Comparison of ENCODE assay signal across 9 cellular contexts in the genomic region with DNA sequence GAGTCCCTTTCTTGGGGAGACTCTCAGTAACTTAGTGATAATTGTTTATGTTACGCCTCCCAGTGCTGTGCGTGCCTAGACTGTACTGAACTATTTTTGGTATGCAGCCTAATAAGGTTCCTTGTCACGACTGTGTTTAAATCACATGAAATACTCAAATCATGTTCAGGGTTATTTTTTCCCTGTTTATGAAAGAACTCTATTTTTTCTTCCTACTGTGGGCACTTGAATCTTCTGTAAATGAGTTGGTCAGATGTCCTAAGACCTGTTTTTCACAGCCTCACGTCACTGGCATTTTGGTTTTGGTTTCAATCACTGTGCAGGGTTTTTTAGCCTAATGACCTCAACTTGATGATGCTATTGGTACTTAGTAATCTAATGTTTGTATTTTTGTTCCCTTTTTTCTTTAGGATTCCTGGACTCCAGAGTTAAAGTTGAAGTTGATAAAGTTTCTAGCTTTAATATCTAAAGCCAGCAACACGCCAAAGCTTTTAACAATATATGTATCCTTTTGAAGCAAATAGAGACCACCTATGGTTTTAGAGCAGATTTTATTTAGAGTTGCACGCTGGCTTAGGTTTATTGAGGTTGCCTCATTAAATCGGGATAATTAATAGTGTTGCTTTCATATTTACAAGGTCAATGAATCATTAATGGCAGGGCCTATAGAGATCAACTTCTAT. TPM values are rescaled to one million over a fixed set of nuclear protein-coding genes. Genes with fewer than 3 reads are reported as not detected.
A peak's percentile ranks its signal among the peaks of the same experiment; 100 is the strongest.
DNase-seq lines count a peak whose midpoint lies in the region; ATAC-seq and TF ChIP-seq lines count a peak whose summit lies in the region.
"Had no signal": no experiment of that assay in that cellular context is flagged by ENCODE, and none has a peak within 500 bp of the region (broad histone marks: within the 10 kb centered on the region; RNA-seq: fewer than 3 reads in every experiment).

No MANE protein-coding gene starts in this region.

- peak overlapping the region; percentile 55 for H3K27ac ChIP-seq in duodenal mucosa (ENCODE audit: low read depth, low read length)
- peak overlapping the region; percentile 81 to 88 for H3K27ac ChIP-seq in tibial artery
- H3K27ac ChIP-seq: VCaP had no signal

- H3K9ac ChIP-seq in duodenal mucosa (ENCODE audit: low read depth in 1 of 2, low read length in 2 of 2), result no peak overlapping the region

- no peaks in the 10 kb centered on the region for H3K9me3 ChIP-seq in duodenal mucosa (ENCODE audit: control insufficient read depth in 1 of 2, low read length in 2 of 2)
- H3K9me3 ChIP-seq in tibial artery, result no peaks in the 10 kb centered on the region

- TF ChIP-seq CTCF in tibial artery (IDR thresholded peaks at IDR 0.05), result no peak

- H3K4me1 ChIP-seq in duodenal mucosa (ENCODE audit: control insufficient read depth in 1 of 2, insufficient read depth in 2 of 2, low read length in 2 of 2) (peaks cover under 1 to 10% of the 10 kb centered on the region in 2 donors), tibial artery (peaks cover 0 to 35% (median 13%) of the 10 kb centered on the region in 4 donors)

- ATAC-seq in GM19043 (IDR thresholded peaks at IDR 0.05; ENCODE audit: low read depth, unreplicated experiment), result peak; percentile 76
- ATAC-seq in HG03097 (IDR thresholded peaks at IDR 0.05; ENCODE audit: low FRiP score, unreplicated experiment), result peak; percentile 49

- DNase-seq in tibial artery (peak in 1 of 2 donors; percentile 57), NCI-H1092 treated with DMSO at 0.1 percent for 48 hours (lab: John Stamatoyannopoulos, UW) (no peak), SKM-1 (lab: John Stamatoyannopoulos, UW; ENCODE audit: unreplicated experiment) (no peak), NCI-H526 (lab: John Stamatoyannopoulos, UW) (no peak), posterior vena cava (ENCODE audit: low spot score) (no peak)

- intact Hi-C loops in tibial artery (cut with DNase I; ENCODE audit: low total_unique reads) (no loop called here), posterior vena cava (cut with DNase I) (no loop called here)

- no peaks in the 10 kb centered on the region for H3K27me3 ChIP-seq in duodenal mucosa (ENCODE audit: control insufficient read depth in 1 of 2, insufficient read depth in 2 of 2, low read length in 2 of 2)
- no peaks in the 10 kb centered on the region for H3K27me3 ChIP-seq in tibial artery

- peaks cover 0 to 2% of the 10 kb centered on the region in 2 donors for H3K36me3 ChIP-seq in duodenal mucosa (ENCODE audit: control insufficient read depth in 1 of 2, insufficient read depth in 2 of 2, low read length in 2 of 2)
- H3K36me3 ChIP-seq in tibial artery, result peaks cover 0 to 20% (median 0%) of the 10 kb centered on the region in 3 donors

- H3K4me3 ChIP-seq in duodenal mucosa (ENCODE audit: low read depth in 1 of 2, low read length in 2 of 2) (no peak overlapping the region), tibial artery (peak overlapping the region; percentile 9)

RNA-seq across cellular contexts. Expression of a gene that starts 24.0 kb away (rescaled TPM):
- 10 to 100 TPM; 31.6 to 61.9 TPM for total RNA-seq in posterior vena cava

Comparison
In these comparisons a context has a peak if more than half of its experiments do, and no peak if none do; other contexts are left out.
1. H3K4me3 ChIP-seq: peak in tibial artery (2 of 2); none in duodenal mucosa (0 of 2).